In genomic region chr11:11608783-11609232, GRCh38 we compare ENCODE assay signal across 15 cellular contexts. TPM values are rescaled to one million over a fixed set of nuclear protein-coding genes. Genes with fewer than 3 reads are reported as not detected.
A peak's percentile ranks its signal among the peaks of the same experiment; 100 is the strongest.
DNase-seq lines count a peak whose midpoint lies in the region; ATAC-seq, FAIRE-seq and TF ChIP-seq lines count a peak whose summit lies in the region.
"Had no signal": no experiment of that assay in that cellular context is flagged by ENCODE, and none has a peak within 500 bp of the region (broad histone marks: within the 10 kb centered on the region; RNA-seq: fewer than 3 reads in every experiment).

No MANE protein-coding gene starts in this region.

- peak overlapping the region; percentile 72 for H3K4me2 ChIP-seq in KMS-11
- no peak overlapping the region for H3K4me2 ChIP-seq in astrocyte (ENCODE audit: low read length)

- no peaks in the 10 kb centered on the region for H3K27me3 ChIP-seq in KMS-11 (ENCODE audit: insufficient read depth, low read depth)
- peaks cover 9% of the 10 kb centered on the region for H3K27me3 ChIP-seq in astrocyte (ENCODE audit: insufficient read depth, low read length)
- H3K27me3 ChIP-seq: esophagus muscularis mucosa had no signal

- H3K79me2 ChIP-seq in KMS-11 (ENCODE audit: insufficient read depth, low read depth) = peaks cover 36% of the 10 kb centered on the region; the same call in 1 of the 2 replicates
- no peaks in the 10 kb centered on the region for H3K79me2 ChIP-seq in astrocyte (ENCODE audit: insufficient read depth, low read length)

- no peaks in the 10 kb centered on the region for H4K20me1 ChIP-seq in KMS-11 (ENCODE audit: insufficient read depth)
- H4K20me1 ChIP-seq in astrocyte (ENCODE audit: insufficient read depth, low read length) = no peaks in the 10 kb centered on the region

- DNase-seq in DMS 273 (lab: John Stamatoyannopoulos, UW; ENCODE audit: unreplicated experiment) = peak; percentile 7
- no peak for DNase-seq in DMS 273 treated with DMSO at 0.1 percent for 48 hours (lab: John Stamatoyannopoulos, UW)
- peak; percentile 36 for DNase-seq in astrocyte (ENCODE audit: low read depth)
- peak; percentile 62 for DNase-seq in myocyte (ENCODE audit: low read depth)
- no peak for DNase-seq in activated naive CD4-positive, alpha-beta T cell treated with anti-CD3 and anti-CD28 coated beads, Interleukin-2, amount 50 U/mL, for 72 hours (ENCODE audit: low spot score in 2 of 2)
- no peak for DNase-seq in activated T-cell treated with anti-CD3 and anti-CD28 coated beads, Interleukin-2, amount 50 U/mL, for 4 hours
- no peak for DNase-seq in mesothelial cell of epicardium (ENCODE audit: low spot score in 2 of 2, unreplicated experiment in 2 of 2)
- DNase-seq: brain microvascular endothelial cell, kidney, NCI-H1694 treated with DMSO at 0.1 percent for 48 hours, WERI-Rb-1 had no signal

- H3K9me3 Mint-ChIP-seq in astrocyte (ENCODE audit: unreplicated experiment) = peaks cover 2% of the 10 kb centered on the region
- no peaks in the 10 kb centered on the region for H3K9me3 Mint-ChIP-seq in activated naive CD4-positive, alpha-beta T cell treated with anti-CD3 and anti-CD28 coated beads, Interleukin-2, amount 50 U/mL, for 72 hours
- H3K9me3 Mint-ChIP-seq in activated T-cell treated with anti-CD3 and anti-CD28 coated beads, Interleukin-2, amount 50 U/mL, for 4 hours = no peaks in the 10 kb centered on the region
- H3K9me3 Mint-ChIP-seq in mesothelial cell of epicardium = no peaks in the 10 kb centered on the region

- H3K4me1 ChIP-seq in KMS-11 (ENCODE audit: low read depth, poor library complexity, severe bottlenecking) (peaks cover 44% of the 10 kb centered on the region), astrocyte (ENCODE audit: insufficient read depth, low read length) (peaks cover 5% of the 10 kb centered on the region)

- peak overlapping the region; percentile 11 for H3K4me3 Mint-ChIP-seq in astrocyte (ENCODE audit: unreplicated experiment)
- no peak overlapping the region for H3K4me3 Mint-ChIP-seq in activated T-cell treated with anti-CD3 and anti-CD28 coated beads, Interleukin-2, amount 50 U/mL, for 4 hours
- no peak overlapping the region for H3K4me3 Mint-ChIP-seq in mesothelial cell of epicardium

- H3K4me3 ChIP-seq in KMS-11 (IDR thresholded peaks at IDR 0.05; ENCODE audit: insufficient read depth, low read depth, low read length) (no peak overlapping the region), astrocyte (ENCODE audit: insufficient read depth, low read depth, low read length) (no peak overlapping the region)
- H3K4me3 ChIP-seq: esophagus muscularis mucosa had no signal

- H3K27ac ChIP-seq in KMS-11 (0 out of 2 replicates have a peak overlapping the region, but pooled peaks have one; percentile 15), astrocyte (ENCODE audit: low read depth, low read length) (no peak overlapping the region)
- H3K27ac ChIP-seq: 22Rv1, brain microvascular endothelial cell, esophagus muscularis mucosa, WERI-Rb-1 had no signal

- ATAC-seq in activated naive CD4-positive, alpha-beta T cell treated with anti-CD3 and anti-CD28 coated beads, Interleukin-2, amount 50 U/mL, for 72 hours = no peak
- no peak for ATAC-seq in activated T-cell treated with anti-CD3 and anti-CD28 coated beads, Interleukin-2, amount 50 U/mL, for 4 hours
- ATAC-seq: Panc1 had no signal

- H3K27ac Mint-ChIP-seq in astrocyte (ENCODE audit: unreplicated experiment) (peak overlapping the region; percentile 34), mesothelial cell of epicardium (no peak overlapping the region)
- H3K27ac Mint-ChIP-seq in activated naive CD4-positive, alpha-beta T cell treated with anti-CD3 and anti-CD28 coated beads, Interleukin-2, amount 50 U/mL, for 72 hours = peak overlapping the region in 1 of 2 donors; percentile 23

- TF ChIP-seq CTCF in KMS-11 (conservative IDR thresholded peaks at IDR 0.05; ENCODE audit: low read depth, low read length) (no peak), astrocyte (IDR thresholded peaks at IDR 0.05; ENCODE audit: insufficient read depth, low read depth, low read length) (no peak), mesothelial cell of epicardium (IDR thresholded peaks at IDR 0.05; ENCODE audit: unreplicated experiment) (no peak)

- H3K27me3 Mint-ChIP-seq in astrocyte (ENCODE audit: low read depth, unreplicated experiment) (peaks cover 9% of the 10 kb centered on the region), mesothelial cell of epicardium (ENCODE audit: low read depth) (peaks cover 54% of the 10 kb centered on the region)
- peaks cover 18% of the 10 kb centered on the region for H3K27me3 Mint-ChIP-seq in activated T-cell treated with anti-CD3 and anti-CD28 coated beads, Interleukin-2, amount 50 U/mL, for 4 hours (ENCODE audit: low read depth)

- no peaks in the 10 kb centered on the region for H3K36me3 ChIP-seq in KMS-11 (ENCODE audit: insufficient read depth)
- H3K36me3 ChIP-seq in astrocyte (ENCODE audit: insufficient read depth, low read length) = no peaks in the 10 kb centered on the region
- H3K36me3 ChIP-seq: brain microvascular endothelial cell, esophagus muscularis mucosa, WERI-Rb-1 had no signal

- H2AFZ ChIP-seq in KMS-11 (ENCODE audit: low read depth) (no peak overlapping the region), astrocyte (ENCODE audit: low read depth, low read length) (no peak overlapping the region)

- no peak overlapping the region for H3K9ac ChIP-seq in KMS-11
- H3K9ac ChIP-seq in astrocyte (ENCODE audit: low read length) = no peak overlapping the region

- no peaks in the 10 kb centered on the region for H3K9me3 ChIP-seq in astrocyte (ENCODE audit: insufficient read depth, low read depth, low read length)
- H3K9me3 ChIP-seq: esophagus muscularis mucosa had no signal

- peaks cover 25% of the 10 kb centered on the region for H3K4me1 Mint-ChIP-seq in astrocyte (ENCODE audit: low read depth, unreplicated experiment)
- no peaks in the 10 kb centered on the region for H3K4me1 Mint-ChIP-seq in activated T-cell treated with anti-CD3 and anti-CD28 coated beads, Interleukin-2, amount 50 U/mL, for 4 hours (ENCODE audit: low read depth)
- peaks cover 7% of the 10 kb centered on the region for H3K4me1 Mint-ChIP-seq in mesothelial cell of epicardium

- FAIRE-seq in astrocyte (lab: Jason Lieb, UNC) = no peak
- FAIRE-seq: kidney had no signal

- no peaks in the 10 kb centered on the region for H3K36me3 Mint-ChIP-seq in astrocyte (ENCODE audit: low read depth, unreplicated experiment)
- no peaks in the 10 kb centered on the region for H3K36me3 Mint-ChIP-seq in activated naive CD4-positive, alpha-beta T cell treated with anti-CD3 and anti-CD28 coated beads, Interleukin-2, amount 50 U/mL, for 72 hours
- H3K36me3 Mint-ChIP-seq in activated T-cell treated with anti-CD3 and anti-CD28 coated beads, Interleukin-2, amount 50 U/mL, for 4 hours (ENCODE audit: insufficient read depth) = no peaks in the 10 kb centered on the region
- no peaks in the 10 kb centered on the region for H3K36me3 Mint-ChIP-seq in mesothelial cell of epicardium

RNA-seq across cellular contexts. Expression of gene GALNT18, which starts 13.0 kb away (rescaled TPM):
- total RNA-seq in astrocyte = 6.5 and 7.0 TPM in 2 replicates
- 3.3 and 5.3 TPM in 2 replicates for total RNA-seq in myocyte
- polyA plus RNA-seq in myocyte (2012) = 10.8 TPM
- 10 to 100 TPM in 1 of 2 donors, 1 to 10 TPM in 1; 2.0 to 19.2 TPM for total RNA-seq in activated naive CD4-positive, alpha-beta T cell treated with anti-CD3 and anti-CD28 coated beads, Interleukin-2, amount 50 U/mL, for 72 hours
- total RNA-seq in activated T-cell treated with anti-CD3 and anti-CD28 coated beads, Interleukin-2, amount 50 U/mL, for 4 hours = 1 to 10 TPM; 2.2 to 3.4 (median 3.3) TPM
- 3.8 to 4.2 TPM (median 3.9 TPM) in 3 replicates for total RNA-seq in mesothelial cell of epicardium

Comparison
In these comparisons a context has a peak if more than half of its experiments do, and no peak if none do; other contexts are left out.
1. DNase-seq: peak in DMS 273 (single experiment), astrocyte (single experiment) and myocyte (single experiment); none in DMS 273 treated with DMSO at 0.1 percent for 48 hours (single experiment), activated naive CD4-positive, alpha-beta T cell treated with anti-CD3 and anti-CD28 coated beads, Interleukin-2, amount 50 U/mL, for 72 hours (0 of 2), activated T-cell treated with anti-CD3 and anti-CD28 coated beads, Interleukin-2, amount 50 U/mL, for 4 hours (single experiment) and mesothelial cell of epicardium (0 of 2).